ENCODE assay signal across 1 cellular context in genomic region chr4:66340286-66340893, GRCh38.
TF ChIP-seq lines count a peak whose summit lies in the region.

No MANE protein-coding gene starts in this region.

TF ChIP-seq in H1, 55 proteins besides CTCF, POLR2A, EP300 and RAD21 (continued from another document):
- no peak for TF ChIP-seq CHD7 (IDR thresholded peaks at IDR 0.05; ENCODE audit: insufficient replicate concordance, low read length)
